1 cellular context compared by ENCODE assay signal in genomic region chr7:151247016-151247580, GRCh38.
TF ChIP-seq lines count a peak whose summit lies in the region.

No MANE protein-coding gene starts in this region.

TF ChIP-seq in K562, 482 proteins besides CTCF, POLR2A, EP300 and RAD21:
- TF ChIP-seq CBFA2T3 (IDR thresholded peaks at IDR 0.05) (peak; percentile 42; the same call in 1 of the 2 replicates), ZNF121 (CRISPR knock-in tag; conservative IDR thresholded peaks at IDR 0.05) (no peak), L3MBTL2 (IDR thresholded peaks at IDR 0.05) (no peak), ZBTB7A (IDR thresholded peaks at IDR 0.05; ENCODE audit: borderline replicate concordance, control insufficient read depth, low read depth, low read length) (peak; percentile 9; the same call in 1 of the 2 replicates), CREBBP (IDR thresholded peaks at IDR 0.05; ENCODE audit: low read depth, low read length) (peak; percentile 81), AFF4 (CRISPR knock-in tag; IDR thresholded peaks at IDR 0.05) (no peak), SIX5 (IDR thresholded peaks at IDR 0.05; ENCODE audit: borderline replicate concordance in 1 of 2, insufficient read depth in 1 of 2, low read depth in 1 of 2, low read length in 2 of 2) (no peak), PKNOX1 (IDR thresholded peaks at IDR 0.05) (peak; percentile 88), HDAC1 (IDR thresholded peaks at IDR 0.05) (peak in 1 of 2 experiments; percentile 37; a peak in 1 of 4 replicates)
